ENCODE assay signal across 2 cellular contexts in genomic region chr2:225288986-225289385, GRCh38.
A peak's percentile ranks its signal among the peaks of the same experiment; 100 is the strongest.
TF ChIP-seq lines count a peak whose summit lies in the region.

No MANE protein-coding gene starts in this region.

TF ChIP-seq in A549, 52 proteins besides CTCF, POLR2A, EP300 and RAD21 (continued from another document):
- TF ChIP-seq ATOH8 (CRISPR knock-in tag; IDR thresholded peaks at IDR 0.05; ENCODE audit: low read depth) (no peak), MYC (IDR thresholded peaks at IDR 0.05; ENCODE audit: borderline replicate concordance, low read length) (no peak), RARB (CRISPR knock-in tag; IDR thresholded peaks at IDR 0.05) (no peak), EHMT2 (IDR thresholded peaks at IDR 0.05; ENCODE audit: low read depth) (no peak), ZC3H11A (IDR thresholded peaks at IDR 0.05) (no peak), E2F6 (IDR thresholded peaks at IDR 0.05; ENCODE audit: borderline replicate concordance, low read depth) (no peak)

TF ChIP-seq in IMR-90, 13 proteins besides CTCF, POLR2A, EP300 and RAD21 (continued from another document):
- TF ChIP-seq, protein P1, sequence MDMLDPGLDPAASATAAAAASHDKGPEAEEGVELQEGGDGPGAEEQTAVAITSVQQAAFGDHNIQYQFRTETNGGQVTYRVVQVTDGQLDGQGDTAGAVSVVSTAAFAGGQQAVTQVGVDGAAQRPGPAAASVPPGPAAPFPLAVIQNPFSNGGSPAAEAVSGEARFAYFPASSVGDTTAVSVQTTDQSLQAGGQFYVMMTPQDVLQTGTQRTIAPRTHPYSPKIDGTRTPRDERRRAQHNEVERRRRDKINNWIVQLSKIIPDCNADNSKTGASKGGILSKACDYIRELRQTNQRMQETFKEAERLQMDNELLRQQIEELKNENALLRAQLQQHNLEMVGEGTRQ (IDR thresholded peaks at IDR 0.05; ENCODE audit: low read depth, low read length), result no peak
- TF ChIP-seq MAZ (IDR thresholded peaks at IDR 0.05; ENCODE audit: borderline replicate concordance, low read depth, low read length) (no peak), FOS (IDR thresholded peaks at IDR 0.05; ENCODE audit: low read depth, low read length) (no peak), CHD1 (IDR thresholded peaks at IDR 0.05; ENCODE audit: low read depth, low read length) (no peak), CEBPB (IDR thresholded peaks at IDR 0.05; ENCODE audit: low read depth, low read length) (0 out of 2 replicates have a peak, but pooled peaks have one; percentile 14), MAFK (IDR thresholded peaks at IDR 0.05; ENCODE audit: low read depth, low read length) (no peak)
